17 cellular contexts compared by ENCODE assay signal in the genomic region with DNA sequence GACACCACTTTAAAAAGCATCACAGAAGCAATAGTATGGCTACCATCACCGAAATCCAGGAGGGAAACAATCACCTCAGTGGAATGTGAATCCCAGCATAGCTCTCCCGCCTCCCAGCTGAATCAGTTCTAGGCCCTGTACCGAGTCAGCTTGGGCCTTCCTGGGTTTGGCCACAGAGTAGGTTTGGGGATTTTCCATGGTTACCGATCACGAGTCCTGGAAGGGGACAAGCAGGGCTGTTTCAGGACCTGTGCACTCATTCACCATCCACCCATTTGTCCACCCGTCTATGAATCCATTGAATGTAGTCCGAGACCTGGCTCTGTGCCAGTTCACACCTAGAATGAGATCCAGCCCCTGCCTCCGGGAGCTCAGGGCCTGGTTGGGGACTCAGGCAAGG.
DNase-seq lines count a peak whose midpoint lies in the region; ATAC-seq and TF ChIP-seq lines count a peak whose summit lies in the region.
"Had no signal": no experiment of that assay in that cellular context is flagged by ENCODE, and none has a peak within 500 bp of the region (broad histone marks: within the 10 kb centered on the region; RNA-seq: fewer than 3 reads in every experiment).

No MANE protein-coding gene starts in this region.

- H3K36me3 Mint-ChIP-seq in nephron progenitor cell (ENCODE audit: low read depth) = peaks cover 45% of the 10 kb centered on the region
- H3K36me3 Mint-ChIP-seq: T-cell had no signal

- no peaks in the 10 kb centered on the region for H3K9me3 Mint-ChIP-seq in nephron progenitor cell
- H3K9me3 Mint-ChIP-seq: activated CD4-positive, alpha-beta T cell treated with anti-CD3 and anti-CD28 coated beads, Interleukin-2, amount 10 ng/mL, durations not matched to agents 7 days and 5 days; T-cell had no signal

- H3K4me3 ChIP-seq in thyroid gland (replicated peaks in 1 of 3) = no peak overlapping the region
- H3K4me3 ChIP-seq: left ventricle myocardium inferior had no signal

- ATAC-seq in HG03457 (IDR thresholded peaks at IDR 0.05; ENCODE audit: unreplicated experiment) = no peak
- ATAC-seq in HG03354 (IDR thresholded peaks at IDR 0.05; ENCODE audit: poor library complexity, severe bottlenecking, unreplicated experiment) = no peak
- ATAC-seq: T-cell had no signal

- no peaks in the 10 kb centered on the region for H3K27me3 ChIP-seq in thyroid gland

- H3K4me1 Mint-ChIP-seq in nephron progenitor cell = no peaks in the 10 kb centered on the region
- H3K4me1 Mint-ChIP-seq: activated CD4-positive, alpha-beta T cell treated with anti-CD3 and anti-CD28 coated beads, Interleukin-2, amount 10 ng/mL, durations not matched to agents 7 days and 5 days; T-cell had no signal

- H3K36me3 ChIP-seq in thyroid gland = peaks cover 52 to 63% of the 10 kb centered on the region in 2 donors

- intact Hi-C loops in thyroid gland (cut with DNase I) = no loop called here

- no peaks in the 10 kb centered on the region for H3K27me3 Mint-ChIP-seq in nephron progenitor cell (ENCODE audit: low read depth, poor library complexity)
- H3K27me3 Mint-ChIP-seq: activated CD4-positive, alpha-beta T cell treated with anti-CD3 and anti-CD28 coated beads, Interleukin-2, amount 10 ng/mL, durations not matched to agents 7 days and 5 days had no signal

- 75 to 80% methylated on average over 6 of the region's 8 CpGs for WGBS in thyroid gland, 2 donors

- H3K27ac ChIP-seq in thyroid gland = no peak overlapping the region

- TF ChIP-seq CTCF in nephron progenitor cell (IDR thresholded peaks at IDR 0.05) (no peak), thyroid gland (IDR thresholded peaks at IDR 0.05) (no peak)

- DNase-seq in COLO668 (lab: John Stamatoyannopoulos, UW; ENCODE audit: unreplicated experiment) (peak; percentile 20), LHCN-M2 (ENCODE audit: low read depth) (peak; percentile 76), cerebellar cortex (ENCODE audit: low spot score) (peak; percentile 79), nephron progenitor cell (no peak), NK-92 (lab: John Stamatoyannopoulos, UW; ENCODE audit: unreplicated experiment) (no peak), thyroid gland (no peak)
- DNase-seq: activated CD4-positive, alpha-beta T cell treated with anti-CD3 and anti-CD28 coated beads, Interleukin-2, amount 10 ng/mL, durations not matched to agents 7 days and 5 days; activated effector memory CD4-positive, alpha-beta T cell treated with Interleukin-2 at 50 U/mL for 16 hours; Calu3; GOT3; left ventricle myocardium inferior; NCI-H187 treated with DMSO at 0.1 percent for 48 hours; stimulated activated CD4-positive, alpha-beta T cell treated with anti-CD3 and anti-CD28 coated beads, Interleukin-1b, Interleukin-23, amount 100 ng/mL, for 48 hours; stimulated activated naive CD4-positive, alpha-beta T cell treated with Interleukin-2 at 50 U/mL for 16 hours; T-cell had no signal

- no peak for TF ChIP-seq POLR2A in thyroid gland (IDR thresholded peaks at IDR 0.05)

- H3K4me3 Mint-ChIP-seq in nephron progenitor cell = no peak overlapping the region
- H3K4me3 Mint-ChIP-seq: activated CD4-positive, alpha-beta T cell treated with anti-CD3 and anti-CD28 coated beads, Interleukin-2, amount 10 ng/mL, durations not matched to agents 7 days and 5 days; T-cell had no signal

- H3K9me3 ChIP-seq in thyroid gland = no peaks in the 10 kb centered on the region
- H3K9me3 ChIP-seq: left ventricle myocardium inferior had no signal

- no peaks in the 10 kb centered on the region for H3K4me1 ChIP-seq in thyroid gland

- H3K27ac Mint-ChIP-seq in nephron progenitor cell = peak overlapping the region; percentile 25
- H3K27ac Mint-ChIP-seq: activated CD4-positive, alpha-beta T cell treated with anti-CD3 and anti-CD28 coated beads, Interleukin-2, amount 10 ng/mL, durations not matched to agents 7 days and 5 days; T-cell had no signal

Comparison
In these comparisons a context has a peak if more than half of its experiments do, and no peak if none do; other contexts are left out.
1. DNase-seq: peak in COLO668 (single experiment), LHCN-M2 (single experiment) and cerebellar cortex (single experiment); none in nephron progenitor cell (single experiment), NK-92 (single experiment) and thyroid gland (0 of 2).